24 cellular contexts compared by ENCODE assay signal in genomic region chr1:167748901-167749300, GRCh38. TPM values are rescaled to one million over a fixed set of nuclear protein-coding genes. Genes with fewer than 3 reads are reported as not detected.
A peak's percentile ranks its signal among the peaks of the same experiment; 100 is the strongest.
DNase-seq lines count a peak whose midpoint lies in the region; ATAC-seq, FAIRE-seq and TF ChIP-seq lines count a peak whose summit lies in the region.
"Had no signal": no experiment of that assay in that cellular context is flagged by ENCODE, and none has a peak within 500 bp of the region (broad histone marks: within the 10 kb centered on the region; RNA-seq: fewer than 3 reads in every experiment).

No MANE protein-coding gene starts in this region.

- DNase-seq in GM23248 (peak; percentile 42), astrocyte (ENCODE audit: low read depth) (peak; percentile 62), hepatic stellate cell (ENCODE audit: low spot score) (peak; percentile 7), pancreas (no peak), LoVo (ENCODE audit: low spot score) (no peak), hippocampal formation (lab: John Stamatoyannopoulos, UW) (no peak), MG63 (no peak)
- no peak for DNase-seq in stimulated activated naive B cell treated with anti-CD40 and anti-IgM and Interleukin-4, amounts not matched to agents 10 μg/mL and 1 μg/mL and 100 μg/mL, for 72 hours
- DNase-seq: activated CD4-positive, alpha-beta memory T cell treated with anti-CD3 and anti-CD28 coated beads, Interleukin-2, amount 10 ng/mL, durations not matched to agents 7 days and 5 days; activated CD4-positive, alpha-beta T cell treated with anti-CD3 and anti-CD28 coated beads for 1 hour; activated effector memory CD4-positive, alpha-beta T cell treated with anti-CD3 and anti-CD28 coated beads, Interleukin-2, amount 50 U/mL, for 16 hours; activated naive CD8-positive, alpha-beta T cell treated with anti-CD3 and anti-CD28 coated beads for 36 hours; body of pancreas; CD4-positive, CD25-positive, alpha-beta regulatory T cell; GOT3; head of caudate nucleus; left colon; NCI-H1417 treated with DMSO at 0.1 percent for 48 hours; NCI-H2081 treated with DMSO at 0.1 percent for 48 hours; NCI-H226; stimulated activated naive CD8-positive, alpha-beta T cell treated with anti-CD3 and anti-CD28 coated beads, Interleukin-15, Interleukin-2, amounts not matched to agents 100 U/mL and 50 U/mL, for 24 hours had no signal

- peaks cover 2% of the 10 kb centered on the region for H3K36me3 Mint-ChIP-seq in astrocyte (ENCODE audit: low read depth, unreplicated experiment)
- H3K36me3 Mint-ChIP-seq in stimulated activated naive B cell treated with anti-CD40 and anti-IgM and Interleukin-4, amounts not matched to agents 10 μg/mL and 1 μg/mL and 100 μg/mL, for 72 hours: no peaks in the 10 kb centered on the region
- H3K36me3 Mint-ChIP-seq: CD4-positive, CD25-positive, alpha-beta regulatory T cell had no signal

- peaks cover 44% of the 10 kb centered on the region for H3F3A ChIP-seq in GM23248 (ENCODE audit: insufficient read depth)

- no peaks in the 10 kb centered on the region for H3K9me3 Mint-ChIP-seq in astrocyte (ENCODE audit: unreplicated experiment)
- no peaks in the 10 kb centered on the region for H3K9me3 Mint-ChIP-seq in stimulated activated naive B cell treated with anti-CD40 and anti-IgM and Interleukin-4, amounts not matched to agents 10 μg/mL and 1 μg/mL and 100 μg/mL, for 72 hours
- H3K9me3 Mint-ChIP-seq: activated CD4-positive, alpha-beta memory T cell treated with anti-CD3 and anti-CD28 coated beads, Interleukin-2, amount 10 ng/mL, durations not matched to agents 7 days and 5 days; activated naive CD8-positive, alpha-beta T cell treated with anti-CD3 and anti-CD28 coated beads for 36 hours; CD4-positive, CD25-positive, alpha-beta regulatory T cell had no signal

- H3K4me1 ChIP-seq in GM23248 (ENCODE audit: insufficient read depth): peaks cover 76% of the 10 kb centered on the region
- peaks cover 13% of the 10 kb centered on the region for H3K4me1 ChIP-seq in astrocyte (ENCODE audit: insufficient read depth, low read length)
- H3K4me1 ChIP-seq in pancreas: peaks cover 0 to 27% (median 7%) of the 10 kb centered on the region in 3 donors

- H3K27me3 Mint-ChIP-seq in astrocyte (ENCODE audit: low read depth, unreplicated experiment): no peaks in the 10 kb centered on the region
- no peaks in the 10 kb centered on the region for H3K27me3 Mint-ChIP-seq in stimulated activated naive B cell treated with anti-CD40 and anti-IgM and Interleukin-4, amounts not matched to agents 10 μg/mL and 1 μg/mL and 100 μg/mL, for 72 hours
- H3K27me3 Mint-ChIP-seq: activated CD4-positive, alpha-beta memory T cell treated with anti-CD3 and anti-CD28 coated beads, Interleukin-2, amount 10 ng/mL, durations not matched to agents 7 days and 5 days; activated naive CD8-positive, alpha-beta T cell treated with anti-CD3 and anti-CD28 coated beads for 36 hours had no signal

- no peaks in the 10 kb centered on the region for H3K27me3 ChIP-seq in GM23248 (replicated peaks; ENCODE audit: insufficient read depth)
- H3K27me3 ChIP-seq in astrocyte (ENCODE audit: insufficient read depth, low read length): no peaks in the 10 kb centered on the region
- no peaks in the 10 kb centered on the region for H3K27me3 ChIP-seq in pancreas
- no peaks in the 10 kb centered on the region for H3K27me3 ChIP-seq in MG63
- H3K27me3 ChIP-seq: body of pancreas, neutrophil, SJSA1, vagina had no signal

- H3K36me3 ChIP-seq in GM23248 (ENCODE audit: low read depth) (no peaks in the 10 kb centered on the region), astrocyte (ENCODE audit: insufficient read depth, low read length) (no peaks in the 10 kb centered on the region), pancreas (no peaks in the 10 kb centered on the region), MG63 (no peaks in the 10 kb centered on the region)
- H3K36me3 ChIP-seq: neutrophil, vagina had no signal

- peak overlapping the region; percentile 59 for H3K4me2 ChIP-seq in GM23248 (ENCODE audit: unreplicated experiment)
- H3K4me2 ChIP-seq in astrocyte (ENCODE audit: low read length): peak overlapping the region; percentile 1

- H3K4me3 Mint-ChIP-seq in astrocyte (ENCODE audit: unreplicated experiment): no peak overlapping the region
- no peak overlapping the region for H3K4me3 Mint-ChIP-seq in stimulated activated naive B cell treated with anti-CD40 and anti-IgM and Interleukin-4, amounts not matched to agents 10 μg/mL and 1 μg/mL and 100 μg/mL, for 72 hours
- H3K4me3 Mint-ChIP-seq: activated CD4-positive, alpha-beta memory T cell treated with anti-CD3 and anti-CD28 coated beads, Interleukin-2, amount 10 ng/mL, durations not matched to agents 7 days and 5 days; activated naive CD8-positive, alpha-beta T cell treated with anti-CD3 and anti-CD28 coated beads for 36 hours; CD4-positive, CD25-positive, alpha-beta regulatory T cell had no signal

- peaks cover 67% of the 10 kb centered on the region for H3K4me1 Mint-ChIP-seq in astrocyte (ENCODE audit: low read depth, unreplicated experiment)
- H3K4me1 Mint-ChIP-seq in stimulated activated naive B cell treated with anti-CD40 and anti-IgM and Interleukin-4, amounts not matched to agents 10 μg/mL and 1 μg/mL and 100 μg/mL, for 72 hours: peaks cover 27 to 57% of the 10 kb centered on the region in 2 donors

- no peak for ATAC-seq in stimulated activated naive B cell treated with anti-CD40 and anti-IgM and Interleukin-4, amounts not matched to agents 10 μg/mL and 1 μg/mL and 100 μg/mL, for 72 hours (replicated peaks)
- no peak for ATAC-seq in pancreas
- ATAC-seq: body of pancreas; left colon; stimulated activated naive CD8-positive, alpha-beta T cell treated with anti-CD3 and anti-CD28 coated beads, Interleukin-15, Interleukin-2, amounts not matched to agents 100 U/mL and 50 U/mL, for 24 hours had no signal

- FAIRE-seq in astrocyte (lab: Jason Lieb, UNC) (no peak), pancreas (lab: Jason Lieb, UNC) (no peak)

- H3K4me3 ChIP-seq in GM23248 (0 out of 2 replicates have a peak overlapping the region, but pooled peaks have one; percentile 4), astrocyte (ENCODE audit: insufficient read depth, low read depth, low read length) (no peak overlapping the region), pancreas (no peak overlapping the region), MG63 (no peak overlapping the region)
- H3K4me3 ChIP-seq: body of pancreas, SJSA1, vagina had no signal

- peak overlapping the region; percentile 14 for H3K27ac Mint-ChIP-seq in astrocyte (ENCODE audit: unreplicated experiment)
- H3K27ac Mint-ChIP-seq in stimulated activated naive B cell treated with anti-CD40 and anti-IgM and Interleukin-4, amounts not matched to agents 10 μg/mL and 1 μg/mL and 100 μg/mL, for 72 hours: peak overlapping the region; percentile 37
- H3K27ac Mint-ChIP-seq: activated CD4-positive, alpha-beta memory T cell treated with anti-CD3 and anti-CD28 coated beads, Interleukin-2, amount 10 ng/mL, durations not matched to agents 7 days and 5 days; activated naive CD8-positive, alpha-beta T cell treated with anti-CD3 and anti-CD28 coated beads for 36 hours; CD4-positive, CD25-positive, alpha-beta regulatory T cell had no signal

- no peaks in the 10 kb centered on the region for H3K9me3 ChIP-seq in GM23248 (ENCODE audit: low read depth)
- H3K9me3 ChIP-seq in astrocyte (ENCODE audit: insufficient read depth, low read depth, low read length): no peaks in the 10 kb centered on the region
- no peaks in the 10 kb centered on the region for H3K9me3 ChIP-seq in pancreas
- H3K9me3 ChIP-seq in MG63: no peaks in the 10 kb centered on the region
- H3K9me3 ChIP-seq: body of pancreas, neutrophil, SJSA1, vagina had no signal

- H2AFZ ChIP-seq in GM23248: no peak overlapping the region
- H2AFZ ChIP-seq in astrocyte (ENCODE audit: low read depth, low read length): no peak overlapping the region

- in situ Hi-C loops in GM23248 (cut with MboI): no loop called here

- peaks cover 4% of the 10 kb centered on the region for H3K9me2 ChIP-seq in GM23248 (ENCODE audit: insufficient read depth)

- intact Hi-C loops in pancreas (cut with DNase I): no loop called here

- H3K9ac ChIP-seq in GM23248 (no peak overlapping the region), astrocyte (ENCODE audit: low read length) (no peak overlapping the region)

- peaks cover 100% of the 10 kb centered on the region for H3K79me2 ChIP-seq in GM23248 (ENCODE audit: insufficient read depth)
- H3K79me2 ChIP-seq in astrocyte (ENCODE audit: insufficient read depth, low read length): peaks cover 80% of the 10 kb centered on the region

- H3K27ac ChIP-seq in GM23248: peak overlapping the region; percentile 10
- H3K27ac ChIP-seq in astrocyte (ENCODE audit: low read depth, low read length): no peak overlapping the region
- no peak overlapping the region for H3K27ac ChIP-seq in pancreas
- H3K27ac ChIP-seq: body of pancreas, neutrophil, SJSA1, vagina had no signal

- peaks cover 7% of the 10 kb centered on the region; the same call in 1 of the 2 replicates for H4K20me1 ChIP-seq in GM23248 (ENCODE audit: insufficient read depth)
- H4K20me1 ChIP-seq in astrocyte (ENCODE audit: insufficient read depth, low read length): peaks cover 57% of the 10 kb centered on the region

- TF ChIP-seq CTCF in astrocyte (IDR thresholded peaks at IDR 0.05; ENCODE audit: insufficient read depth, low read depth, low read length) (no peak), pancreas (IDR thresholded peaks at IDR 0.05) (no peak)

RNA-seq across cellular contexts. Expression of gene MPZL1, which starts 27.1 kb away (rescaled TPM):
- 144 and 189 TPM in 2 replicates for total RNA-seq in GM23248 (2014; rRNA removed; shearing (Covaris generic))
- polyA plus RNA-seq in GM23248 (2016; fragmentation: Nextera tagmentation; extraction: Ambion mirVana): 284 and 289 TPM in 2 replicates
- total RNA-seq in astrocyte: 229 and 240 TPM in 2 replicates
- total RNA-seq in pancreas: 10 to 100 TPM; 17.3 to 46.6 (median 23.5) TPM
- 1 to 10 TPM; 6.3 to 9.3 TPM for polyA plus RNA-seq in pancreas
- 126 and 136 TPM in 2 replicates for total RNA-seq in MG63 (2014; rRNA removed; shearing (Covaris generic); ENCODE audit: low replicate concordance)

Comparison
In these comparisons a context has a peak if more than half of its experiments do, and no peak if none do; other contexts are left out.
1. DNase-seq: peak in GM23248 (single experiment), astrocyte (single experiment) and hepatic stellate cell (single experiment); none in stimulated activated naive B cell treated with anti-CD40 and anti-IgM and Interleukin-4, amounts not matched to agents 10 μg/mL and 1 μg/mL and 100 μg/mL, for 72 hours (single experiment), pancreas (0 of 6), LoVo (single experiment), hippocampal formation (0 of 2) and MG63 (single experiment).